ENCODE assay signal across 10 cellular contexts in the genomic region with DNA sequence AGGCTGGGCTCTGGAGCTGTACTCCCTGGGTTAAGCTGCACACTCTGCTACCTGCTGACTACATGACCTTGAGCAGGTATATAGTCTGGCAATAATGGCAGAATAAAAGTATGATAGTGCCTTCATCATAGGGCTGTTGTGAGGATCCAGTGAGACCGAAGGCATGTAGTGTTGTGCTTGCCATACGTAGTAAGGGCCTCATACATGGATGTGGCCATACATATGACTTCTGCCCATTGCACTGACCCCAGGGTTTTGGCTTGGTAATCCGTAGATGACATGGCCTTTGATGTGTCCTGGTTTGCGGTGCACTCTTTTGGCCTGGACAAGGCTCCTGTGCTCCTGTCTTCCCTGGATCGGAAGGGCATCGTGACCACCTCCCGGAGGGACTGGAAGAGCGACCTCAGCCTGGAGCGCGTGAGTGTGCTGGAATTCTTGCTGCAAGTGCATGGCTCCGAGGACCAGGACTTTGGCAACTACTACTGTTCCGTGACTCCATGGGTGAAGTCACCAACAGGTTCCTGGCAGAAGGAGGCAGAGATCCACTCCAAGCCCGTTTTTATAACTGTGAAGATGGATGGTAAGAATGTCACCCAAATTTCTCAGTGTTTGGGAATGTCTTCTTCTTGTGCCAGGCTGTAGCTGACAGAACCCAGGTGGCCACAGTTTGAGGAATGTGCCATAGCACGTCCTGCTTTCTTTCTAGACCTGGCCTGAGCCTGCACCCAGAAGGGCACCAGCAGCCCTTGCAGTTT. TPM values are rescaled to one million over a fixed set of nuclear protein-coding genes. Genes with fewer than 3 reads are reported as not detected.
"Had no signal": no experiment of that assay in that cellular context is flagged by ENCODE, and none has a peak within 500 bp of the region (broad histone marks: within the 10 kb centered on the region; RNA-seq: fewer than 3 reads in every experiment).

No MANE protein-coding gene starts in this region.

- H3K36me3 Mint-ChIP-seq: naive B cell; stimulated activated naive B cell treated with anti-CD40 and anti-IgM and Interleukin-4, amounts not matched to agents 10 μg/mL and 1 μg/mL and 100 μg/mL, for 72 hours had no signal

- H3K4me3 Mint-ChIP-seq: activated T-cell treated with anti-CD3 and anti-CD28 coated beads, Interleukin-2, amount 50 U/mL, for 24 hours; stimulated activated naive B cell treated with anti-CD40 and anti-IgM and Interleukin-4, amounts not matched to agents 10 μg/mL and 1 μg/mL and 100 μg/mL, for 72 hours had no signal

- DNase-seq: activated effector memory CD4-positive, alpha-beta T cell treated with Interleukin-2 at 50 U/mL for 16 hours; activated T-cell treated with anti-CD3 and anti-CD28 coated beads, Interleukin-2, amount 50 U/mL, for 24 hours; anterior cingulate cortex; naive B cell; stimulated activated CD4-positive, alpha-beta T cell treated with anti-CD3 and anti-CD28 coated beads, Interleukin-2, amount 100 ng/mL, for 24 hours; stimulated activated naive B cell treated with anti-CD40 and anti-IgM and Interleukin-4, amounts not matched to agents 10 μg/mL and 1 μg/mL and 100 μg/mL, for 72 hours had no signal

- H3K27me3 Mint-ChIP-seq: activated T-cell treated with anti-CD3 and anti-CD28 coated beads, Interleukin-2, amount 50 U/mL, for 24 hours had no signal

- H3K27ac Mint-ChIP-seq: activated naive CD4-positive, alpha-beta T cell treated with anti-CD3 and anti-CD28 coated beads, Interleukin-2, amount 50 U/mL, for 72 hours; activated T-cell treated with anti-CD3 and anti-CD28 coated beads, Interleukin-2, amount 50 U/mL, for 24 hours; stimulated activated naive B cell treated with anti-CD40 and anti-IgM and Interleukin-4, amounts not matched to agents 10 μg/mL and 1 μg/mL and 100 μg/mL, for 72 hours had no signal

- ATAC-seq: activated CD4-positive, CD25-positive, alpha-beta regulatory T cell treated with anti-CD3 and anti-CD28 coated beads, Interleukin-2, amount 50 U/mL, for 24 hours; activated naive CD4-positive, alpha-beta T cell treated with anti-CD3 and anti-CD28 coated beads, Interleukin-2, amount 50 U/mL, for 72 hours; sciatic nerve; stimulated activated naive B cell treated with anti-CD40 and anti-IgM and Interleukin-4, amounts not matched to agents 10 μg/mL and 1 μg/mL and 100 μg/mL, for 72 hours had no signal

- H3K9me3 Mint-ChIP-seq: activated naive CD4-positive, alpha-beta T cell treated with anti-CD3 and anti-CD28 coated beads, Interleukin-2, amount 50 U/mL, for 72 hours; activated T-cell treated with anti-CD3 and anti-CD28 coated beads, Interleukin-2, amount 50 U/mL, for 24 hours; stimulated activated naive B cell treated with anti-CD40 and anti-IgM and Interleukin-4, amounts not matched to agents 10 μg/mL and 1 μg/mL and 100 μg/mL, for 72 hours had no signal

RNA-seq across cellular contexts. Expression of gene CD101, which starts 17.0 kb away (rescaled TPM):
- total RNA-seq: fibroblast of lung had no signal
- polyA plus RNA-seq: fibroblast of lung had no signal
